27 cellular contexts compared by ENCODE assay signal in the genomic region with DNA sequence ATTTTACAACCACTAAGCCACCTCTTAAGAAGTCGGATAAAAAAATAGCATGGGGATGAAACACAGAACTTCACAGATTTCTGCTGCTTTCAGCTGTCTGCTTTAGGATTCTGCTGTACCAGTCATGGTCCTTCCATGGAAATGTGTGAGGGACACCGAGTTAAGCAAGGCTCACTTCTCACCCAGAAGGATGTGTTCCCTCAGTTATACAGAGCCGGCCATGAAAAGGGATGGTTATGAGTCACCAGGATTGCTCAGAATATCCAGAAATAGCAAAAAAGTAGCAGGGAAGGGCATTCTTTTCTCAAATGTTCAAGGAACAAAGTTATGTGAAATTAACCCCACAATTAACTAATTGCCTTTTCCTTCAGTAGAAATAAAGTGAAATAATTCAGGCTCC.
DNase-seq lines count a peak whose midpoint lies in the region; ATAC-seq and TF ChIP-seq lines count a peak whose summit lies in the region.
"Had no signal": no experiment of that assay in that cellular context is flagged by ENCODE, and none has a peak within 500 bp of the region (broad histone marks: within the 10 kb centered on the region; RNA-seq: fewer than 3 reads in every experiment).

No MANE protein-coding gene starts in this region.

- no peak for TF ChIP-seq POLR2A in breast epithelium (IDR thresholded peaks at IDR 0.05)

- H3K27me3 Mint-ChIP-seq in MCF 10A (ENCODE audit: insufficient read depth, unreplicated experiment), result peaks cover 21% of the 10 kb centered on the region
- H3K27me3 Mint-ChIP-seq: memory B cell had no signal

- H3K9me3 ChIP-seq in breast epithelium, result no peaks in the 10 kb centered on the region
- H3K9me3 ChIP-seq: suprapubic skin had no signal

- intact Hi-C loops in MCF 10A (cut with micrococcal nuclease), result no loop called here
- intact Hi-C loops in breast epithelium (cut with DNase I; ENCODE audit: low total_unique reads), result no loop called here

- TF ChIP-seq CTCF in MCF 10A (IDR thresholded peaks at IDR 0.05; ENCODE audit: unreplicated experiment) (no peak), breast epithelium (IDR thresholded peaks at IDR 0.05) (no peak), astrocyte of the spinal cord (IDR thresholded peaks at IDR 0.05; ENCODE audit: low read depth, low read length) (no peak)

- no peaks in the 10 kb centered on the region for H3K4me1 ChIP-seq in breast epithelium
- H3K4me1 ChIP-seq: suprapubic skin had no signal

- CTCF ChIA-PET in MCF 10A (lab: Yijun Ruan, JAX), result interaction anchor here (0.6 to 0.8 kb wide), 2 partner anchors 99 to 108 kb away, joined by 4 read pairs; no protein-coding TSS in a partner anchor

- H3K36me3 ChIP-seq in breast epithelium, result no peaks in the 10 kb centered on the region
- H3K36me3 ChIP-seq: suprapubic skin had no signal

- no peak for ATAC-seq in activated CD4-positive, CD25-positive, alpha-beta regulatory T cell treated with anti-CD3 and anti-CD28 coated beads, Interleukin-2, amount 50 U/mL, for 24 hours
- ATAC-seq: activated CD4-positive, alpha-beta T cell treated with anti-CD3 and anti-CD28 coated beads for 36 hours; activated T-helper 17 cell treated with anti-CD3 and anti-CD28 coated beads, Interleukin-2, amount 50 U/mL, for 72 hours; CD8-positive, alpha-beta T cell; esophagus mucosa; natural killer cell had no signal

- H3K27me3 ChIP-seq in breast epithelium, result no peaks in the 10 kb centered on the region
- H3K27me3 ChIP-seq: suprapubic skin had no signal

- no peaks in the 10 kb centered on the region for H3K36me3 Mint-ChIP-seq in MCF 10A (ENCODE audit: insufficient read depth, unreplicated experiment)
- H3K36me3 Mint-ChIP-seq: activated naive CD8-positive, alpha-beta T cell treated with anti-CD3 and anti-CD28 coated beads, Interleukin-2, amount 10 ng/mL, durations not matched to agents 7 days and 5 days; CD8-positive, alpha-beta T cell; memory B cell; natural killer cell had no signal

- H3K9me3 Mint-ChIP-seq in MCF 10A (ENCODE audit: unreplicated experiment), result no peaks in the 10 kb centered on the region
- H3K9me3 Mint-ChIP-seq: activated naive CD8-positive, alpha-beta T cell treated with anti-CD3 and anti-CD28 coated beads, Interleukin-2, amount 10 ng/mL, durations not matched to agents 7 days and 5 days; activated T-helper 17 cell treated with anti-CD3 and anti-CD28 coated beads, Interleukin-2, amount 50 U/mL, for 72 hours; CD8-positive, alpha-beta T cell; memory B cell; natural killer cell had no signal

- in situ Hi-C loops in astrocyte of the spinal cord (cut with HindIII; ENCODE audit: low sequenced_read_pairs), result no loop called here

- H3K4me3 ChIP-seq in breast epithelium (no peak overlapping the region), astrocyte of the spinal cord (ENCODE audit: low read depth, low read length) (no peak overlapping the region)
- H3K4me3 ChIP-seq: skin epidermis, suprapubic skin had no signal

- BruUV-seq in MCF 10A (replicated peaks; lab: Mats Ljungman, UMichigan), result no TSS peak

- POLR2A ChIA-PET in MCF 10A (lab: Yijun Ruan, JAX), result no interaction called here

- peak overlapping the region in 1 of 2 donors; percentile 15 for H3K27ac ChIP-seq in breast epithelium
- H3K27ac ChIP-seq in caudate nucleus (ENCODE audit: low read depth, low read length), result no peak overlapping the region
- H3K27ac ChIP-seq: suprapubic skin had no signal

- no peak overlapping the region for H3K4me3 Mint-ChIP-seq in MCF 10A (ENCODE audit: unreplicated experiment)
- H3K4me3 Mint-ChIP-seq: activated CD4-positive, alpha-beta T cell treated with anti-CD3 and anti-CD28 coated beads for 36 hours; activated naive CD8-positive, alpha-beta T cell treated with anti-CD3 and anti-CD28 coated beads, Interleukin-2, amount 10 ng/mL, durations not matched to agents 7 days and 5 days; activated T-helper 17 cell treated with anti-CD3 and anti-CD28 coated beads, Interleukin-2, amount 50 U/mL, for 72 hours; CD8-positive, alpha-beta T cell; memory B cell; natural killer cell had no signal

- no peak overlapping the region for H3K27ac Mint-ChIP-seq in MCF 10A (ENCODE audit: low read depth, unreplicated experiment)
- H3K27ac Mint-ChIP-seq: activated CD4-positive, alpha-beta T cell treated with anti-CD3 and anti-CD28 coated beads for 36 hours; activated naive CD8-positive, alpha-beta T cell treated with anti-CD3 and anti-CD28 coated beads, Interleukin-2, amount 10 ng/mL, durations not matched to agents 7 days and 5 days; activated T-helper 17 cell treated with anti-CD3 and anti-CD28 coated beads, Interleukin-2, amount 50 U/mL, for 72 hours; CD8-positive, alpha-beta T cell; memory B cell; natural killer cell had no signal

- no peaks in the 10 kb centered on the region for H3K4me1 Mint-ChIP-seq in MCF 10A (ENCODE audit: insufficient read depth, unreplicated experiment)
- H3K4me1 Mint-ChIP-seq: activated CD4-positive, alpha-beta T cell treated with anti-CD3 and anti-CD28 coated beads for 36 hours; activated naive CD8-positive, alpha-beta T cell treated with anti-CD3 and anti-CD28 coated beads, Interleukin-2, amount 10 ng/mL, durations not matched to agents 7 days and 5 days; activated T-helper 17 cell treated with anti-CD3 and anti-CD28 coated beads, Interleukin-2, amount 50 U/mL, for 72 hours; memory B cell had no signal

- DNase-seq in MCF 10A (ENCODE audit: unreplicated experiment) (peak; percentile 60), breast epithelium (ENCODE audit: low spot score in 2 of 2) (no peak), astrocyte of the spinal cord (ENCODE audit: low read depth, low spot score) (peak; percentile 17), hepatic stellate cell (ENCODE audit: low spot score) (peak; percentile 16), KG1 (lab: John Stamatoyannopoulos, UW) (no peak), SHP77 treated with DMSO at 0.1 percent for 48 hours (lab: John Stamatoyannopoulos, UW) (no peak), caudate nucleus (lab: John Stamatoyannopoulos, UW) (no peak)
- DNase-seq: activated CD4-positive, alpha-beta T cell treated with anti-CD3 and anti-CD28 coated beads for 36 hours; activated naive CD8-positive, alpha-beta T cell treated with anti-CD3 and anti-CD28 coated beads, Interleukin-2, amount 10 ng/mL, durations not matched to agents 7 days and 5 days; CD8-positive, alpha-beta T cell; central memory CD4-positive, alpha-beta T cell; DMS53; hippocampal formation; KBM-7; natural killer cell; NCI-H1105 treated with DMSO at 0.1 percent for 48 hours; NCI-H2171 treated with DMSO at 0.1 percent for 48 hours; NCI-H748 treated with DMSO at 0.1 percent for 48 hours; OCI-M1; stimulated activated CD8-positive, alpha-beta memory T cell treated with anti-CD3 and anti-CD28 coated beads, Interleukin-4, amount 100 ng/mL, for 48 hours; T-helper 9 cell had no signal

Comparison
In these comparisons a context has a peak if more than half of its experiments do, and no peak if none do; other contexts are left out.
1. DNase-seq: peak in MCF 10A (single experiment), astrocyte of the spinal cord (single experiment) and hepatic stellate cell (single experiment); none in breast epithelium (0 of 2), KG1 (single experiment), SHP77 treated with DMSO at 0.1 percent for 48 hours (single experiment) and caudate nucleus (0 of 61).